Comparison of ENCODE assay signal across 1 cellular context in the genomic region with DNA sequence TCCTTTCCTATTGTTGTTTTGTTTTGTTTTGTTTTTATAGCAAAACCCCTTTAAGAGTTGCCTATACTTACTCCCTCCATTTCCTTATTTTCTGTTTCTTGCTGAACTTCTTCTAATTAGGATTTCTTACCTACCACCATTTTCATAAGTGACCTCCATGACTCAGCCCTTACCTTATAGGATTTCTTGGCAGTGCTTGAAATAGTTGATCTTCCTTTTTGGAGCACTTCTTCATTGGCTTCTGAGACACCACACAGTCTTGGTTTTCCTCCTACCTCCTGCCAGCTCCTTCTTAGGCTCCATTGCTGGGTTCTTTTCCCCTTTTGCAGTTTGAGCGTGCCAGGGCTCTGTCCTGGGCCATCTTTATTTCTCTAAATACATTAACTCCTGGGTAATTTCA.
A peak's percentile ranks its signal among the peaks of the same experiment; 100 is the strongest.
TF ChIP-seq lines count a peak whose summit lies in the region.

No MANE protein-coding gene starts in this region.

TF ChIP-seq in K562, 482 proteins besides CTCF, POLR2A, EP300 and RAD21:
- 0 out of 2 replicates have a peak, but pooled peaks have one; percentile 5 for TF ChIP-seq NFE2 (IDR thresholded peaks at IDR 0.05; ENCODE audit: low read depth)
- no peak for TF ChIP-seq ATF1 (CRISPR knock-in tag; IDR thresholded peaks at IDR 0.05)
- no peak for TF ChIP-seq ATF1 (tag; IDR thresholded peaks at IDR 0.05)
